ENCODE assay signal across 16 cellular contexts in the genomic region with DNA sequence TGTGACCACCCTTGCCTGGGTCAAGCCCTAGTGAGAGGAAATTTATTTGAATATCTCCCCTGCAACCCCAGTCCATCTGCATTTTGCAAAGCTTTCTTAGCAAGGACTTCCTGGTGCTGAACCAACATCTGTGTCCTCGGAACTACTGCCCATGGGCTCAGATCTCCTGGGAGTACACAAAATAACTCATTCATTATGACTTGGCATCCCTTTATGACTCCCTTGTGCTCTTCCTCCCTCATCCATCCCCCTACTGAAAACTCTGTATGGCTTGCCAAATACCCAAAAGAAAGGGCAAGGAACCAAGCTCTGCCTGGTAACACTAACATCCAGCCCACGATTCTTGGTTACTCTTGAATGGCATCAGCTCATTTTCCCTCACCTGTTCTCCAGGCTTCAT.
DNase-seq lines count a peak whose midpoint lies in the region; ATAC-seq and TF ChIP-seq lines count a peak whose summit lies in the region.
"Had no signal": no experiment of that assay in that cellular context is flagged by ENCODE, and none has a peak within 500 bp of the region (broad histone marks: within the 10 kb centered on the region; RNA-seq: fewer than 3 reads in every experiment).

No MANE protein-coding gene starts in this region.

- CTCF ChIA-PET in naive thymus-derived CD4-positive, alpha-beta T cell (lab: Charles Lee) = no interaction called here

- no peaks in the 10 kb centered on the region for H3K36me3 Mint-ChIP-seq in naive thymus-derived CD4-positive, alpha-beta T cell

- no peaks in the 10 kb centered on the region for H3K4me1 Mint-ChIP-seq in naive thymus-derived CD4-positive, alpha-beta T cell

- DNase-seq in fibroblast of gingiva (ENCODE audit: low read depth) (peak; percentile 29), midbrain (lab: John Stamatoyannopoulos, UW) (peak; percentile 90), superior temporal gyrus (ENCODE audit: extremely low spot score) (peak; percentile 95), COR-L47 (lab: John Stamatoyannopoulos, UW) (no peak), heart right ventricle (no peak)
- no peak for DNase-seq in naive thymus-derived CD4-positive, alpha-beta T cell
- DNase-seq: Caco-2; DMS53; MG63; NCI-H1092 treated with DMSO at 0.1 percent for 48 hours; NCI-H1694; NCI-H2107; NCI-H226; NK-92 treated with Interleukin-12 subunit alpha and Interleukin-12 subunit beta, amount 100 ng/mL, for 24 hours had no signal

- POLR2A ChIA-PET in naive thymus-derived CD4-positive, alpha-beta T cell (lab: Charles Lee) = no interaction called here

- no peak overlapping the region for H3K27ac Mint-ChIP-seq in naive thymus-derived CD4-positive, alpha-beta T cell

- no peak overlapping the region for H3K4me3 Mint-ChIP-seq in naive thymus-derived CD4-positive, alpha-beta T cell

- peaks cover 0 to 9% (median 7%) of the 10 kb centered on the region in 5 donors for H3K27me3 Mint-ChIP-seq in naive thymus-derived CD4-positive, alpha-beta T cell

- H3K36me3 ChIP-seq in naive thymus-derived CD4-positive, alpha-beta T cell (ENCODE audit: control insufficient read depth in 2 of 3, insufficient read depth in 3 of 3, low read length in 3 of 3) = no peaks in the 10 kb centered on the region
- H3K36me3 ChIP-seq in heart right ventricle = no peaks in the 10 kb centered on the region
- H3K36me3 ChIP-seq: MG63, SJSA1 had no signal

- intact Hi-C loops in naive thymus-derived CD4-positive, alpha-beta T cell (cut with micrococcal nuclease) = no loop called here
- intact Hi-C loops in heart right ventricle (cut with DNase I) = no loop called here

- 62 to 76% methylated on average over 2 of the region's 2 CpGs for WGBS in heart right ventricle, 2 donors

- H3K27ac ChIP-seq in angular gyrus (ENCODE audit: low read depth, low read length) (peak overlapping the region; percentile 82), heart right ventricle (no peak overlapping the region)
- no peak overlapping the region for H3K27ac ChIP-seq in naive thymus-derived CD4-positive, alpha-beta T cell (ENCODE audit: low read depth, low read length)
- H3K27ac ChIP-seq: SJSA1 had no signal

- no peaks in the 10 kb centered on the region for H3K4me1 ChIP-seq in naive thymus-derived CD4-positive, alpha-beta T cell (ENCODE audit: control insufficient read depth in 2 of 2, insufficient read depth in 2 of 2, low read length in 2 of 2)
- H3K4me1 ChIP-seq in heart right ventricle = peaks cover 0 to under 1% (median 0%) of the 10 kb centered on the region in 9 donors
- H3K4me1 ChIP-seq: Caco-2, SJSA1 had no signal

- ATAC-seq in naive thymus-derived CD4-positive, alpha-beta T cell = no peak
- no peak for ATAC-seq in heart right ventricle

- peaks cover 0 to 8% (median 0%) of the 10 kb centered on the region in 11 donors for H3K9me3 Mint-ChIP-seq in naive thymus-derived CD4-positive, alpha-beta T cell

- H3K27me3 ChIP-seq in naive thymus-derived CD4-positive, alpha-beta T cell (ENCODE audit: control insufficient read depth in 2 of 2, insufficient read depth in 2 of 2, low read length in 2 of 2) = no peaks in the 10 kb centered on the region
- peaks cover 0 to 16% (median 10%) of the 10 kb centered on the region in 7 donors for H3K27me3 ChIP-seq in heart right ventricle
- H3K27me3 ChIP-seq: MG63, SJSA1 had no signal

- H3K4me3 ChIP-seq in naive thymus-derived CD4-positive, alpha-beta T cell (ENCODE audit: low read length) = no peak overlapping the region
- no peak overlapping the region for H3K4me3 ChIP-seq in heart right ventricle
- H3K4me3 ChIP-seq: MG63, SJSA1 had no signal

- TF ChIP-seq CTCF in heart right ventricle (IDR thresholded peaks at IDR 0.05) = no peak

- no peaks in the 10 kb centered on the region for H3K9me3 ChIP-seq in naive thymus-derived CD4-positive, alpha-beta T cell (ENCODE audit: control insufficient read depth in 2 of 3, low read length in 3 of 3)
- H3K9me3 ChIP-seq in heart right ventricle = peaks cover 0 to 4% (median 0%) of the 10 kb centered on the region in 11 donors
- H3K9me3 ChIP-seq: Caco-2, MG63, SJSA1 had no signal

Comparison
In these comparisons a context has a peak if more than half of its experiments do, and no peak if none do; other contexts are left out.
1. DNase-seq: peak in fibroblast of gingiva (single experiment), midbrain (single experiment) and superior temporal gyrus (single experiment); none in COR-L47 (single experiment), naive thymus-derived CD4-positive, alpha-beta T cell (0 of 9) and heart right ventricle (0 of 2).